Comparison of ENCODE assay signal across 25 cellular contexts in genomic region chr5:10218658-10219057, GRCh38.
"Had no signal": no experiment of that assay in that cellular context is flagged by ENCODE, and none has a peak within 500 bp of the region (broad histone marks: within the 10 kb centered on the region; RNA-seq: fewer than 3 reads in every experiment).

No MANE protein-coding gene starts in this region.

- H3K4me1 ChIP-seq: pancreas, prostate gland, right lobe of liver, sigmoid colon, stomach, tibial nerve, upper lobe of left lung, vagina had no signal

- FAIRE-seq: pancreas, small intestine, urothelium cell line had no signal

- H3K27me3 ChIP-seq: neutrophil, pancreas, right lobe of liver, sigmoid colon, stomach, thyroid gland, tibial nerve, upper lobe of left lung, vagina had no signal

- H3K4me1 Mint-ChIP-seq: stimulated activated effector memory CD8-positive, alpha-beta T cell treated with anti-CD3 and anti-CD28 coated beads, Interleukin-12 subunit alpha, Interleukin-12 subunit beta, amount 100 ng/mL, for 72 hours; stimulated activated naive B cell treated with anti-CD40 and anti-IgM and Interleukin-4, amounts not matched to agents 10 μg/mL and 1 μg/mL and 100 μg/mL, for 72 hours had no signal

- DNase-seq: naive thymus-derived CD8-positive, alpha-beta T cell; pancreas; right cardiac atrium; right lobe of liver; sigmoid colon; small intestine; stimulated activated CD4-positive, alpha-beta T cell treated with anti-CD3 and anti-CD28 coated beads, Interleukin-15, amount 100 ng/mL, for 24 hours; stimulated activated CD4-positive, alpha-beta T cell treated with anti-CD3 and anti-CD28 coated beads, Interleukin-2, amount 100 ng/mL, for 24 hours; stimulated activated CD4-positive, alpha-beta T cell treated with anti-CD3 and anti-CD28 coated beads, Interleukin-2, amount 100 ng/mL, for 48 hours; stimulated activated CD4-positive, alpha-beta T cell treated with anti-CD3 and anti-CD28 coated beads, Interleukin-4, amount 100 ng/mL, for 24 hours; stimulated activated naive B cell treated with anti-CD40 and anti-IgM and Interleukin-4, amounts not matched to agents 10 μg/mL and 1 μg/mL and 100 μg/mL, for 72 hours; stimulated activated naive CD4-positive, alpha-beta T cell treated with Interleukin-2 at 50 U/mL for 16 hours; stomach; thyroid gland; trophoblast cell; upper lobe of left lung had no signal

- H3K4me3 Mint-ChIP-seq: naive thymus-derived CD8-positive, alpha-beta T cell; natural killer cell treated with Interleukin-12 subunit alpha and Interleukin-12 subunit beta and Interleukin-15 and Interleukin-18, amount 100 ng/mL, for 72 hours; stimulated activated effector memory CD8-positive, alpha-beta T cell treated with anti-CD3 and anti-CD28 coated beads, Interleukin-12 subunit alpha, Interleukin-12 subunit beta, amount 100 ng/mL, for 72 hours; stimulated activated naive B cell treated with anti-CD40 and anti-IgM and Interleukin-4, amounts not matched to agents 10 μg/mL and 1 μg/mL and 100 μg/mL, for 72 hours; stimulated activated naive CD8-positive, alpha-beta T cell treated with anti-CD3 and anti-CD28 coated beads, Interleukin-15, Interleukin-2, amounts not matched to agents 100 ng/mL and 50 ng/mL, for 24 hours had no signal

- H3K36me3 Mint-ChIP-seq: natural killer cell treated with Interleukin-12 subunit alpha and Interleukin-12 subunit beta and Interleukin-15 and Interleukin-18, amount 100 ng/mL, for 72 hours; stimulated activated effector memory CD8-positive, alpha-beta T cell treated with anti-CD3 and anti-CD28 coated beads, Interleukin-12 subunit alpha, Interleukin-12 subunit beta, amount 100 ng/mL, for 72 hours had no signal

- H3K27me3 Mint-ChIP-seq: naive thymus-derived CD8-positive, alpha-beta T cell; natural killer cell treated with Interleukin-12 subunit alpha and Interleukin-12 subunit beta and Interleukin-15 and Interleukin-18, amount 100 ng/mL, for 72 hours; stimulated activated naive B cell treated with anti-CD40 and anti-IgM and Interleukin-4, amounts not matched to agents 10 μg/mL and 1 μg/mL and 100 μg/mL, for 72 hours; stimulated activated naive CD8-positive, alpha-beta T cell treated with anti-CD3 and anti-CD28 coated beads, Interleukin-15, Interleukin-2, amounts not matched to agents 100 ng/mL and 50 ng/mL, for 24 hours had no signal

- H3K9me3 ChIP-seq: neutrophil, pancreas, prostate gland, right lobe of liver, sigmoid colon, stomach, thoracic aorta, thyroid gland, tibial nerve, upper lobe of left lung, vagina had no signal

- H3K9me3 Mint-ChIP-seq: natural killer cell treated with Interleukin-12 subunit alpha and Interleukin-12 subunit beta and Interleukin-15 and Interleukin-18, amount 100 ng/mL, for 72 hours; stimulated activated effector memory CD8-positive, alpha-beta T cell treated with anti-CD3 and anti-CD28 coated beads, Interleukin-12 subunit alpha, Interleukin-12 subunit beta, amount 100 ng/mL, for 72 hours; stimulated activated naive CD8-positive, alpha-beta T cell treated with anti-CD3 and anti-CD28 coated beads, Interleukin-15, Interleukin-2, amounts not matched to agents 100 ng/mL and 50 ng/mL, for 24 hours had no signal

- H3K36me3 ChIP-seq: pancreas, prostate gland, right lobe of liver, sigmoid colon, thoracic aorta, thyroid gland, upper lobe of left lung, vagina had no signal

- H3K4me3 ChIP-seq: pancreas, prostate gland, right lobe of liver, sigmoid colon, stomach, thoracic aorta, thyroid gland, tibial nerve, upper lobe of left lung, vagina had no signal

- H3K27ac ChIP-seq: neutrophil, pancreas, prostate gland, right lobe of liver, sigmoid colon, stomach, thoracic aorta, thyroid gland, tibial nerve, upper lobe of left lung, vagina had no signal

- H3K27ac Mint-ChIP-seq: natural killer cell treated with Interleukin-12 subunit alpha and Interleukin-12 subunit beta and Interleukin-15 and Interleukin-18, amount 100 ng/mL, for 72 hours; stimulated activated effector memory CD8-positive, alpha-beta T cell treated with anti-CD3 and anti-CD28 coated beads, Interleukin-12 subunit alpha, Interleukin-12 subunit beta, amount 100 ng/mL, for 72 hours; stimulated activated naive B cell treated with anti-CD40 and anti-IgM and Interleukin-4, amounts not matched to agents 10 μg/mL and 1 μg/mL and 100 μg/mL, for 72 hours; stimulated activated naive CD8-positive, alpha-beta T cell treated with anti-CD3 and anti-CD28 coated beads, Interleukin-15, Interleukin-2, amounts not matched to agents 100 ng/mL and 50 ng/mL, for 24 hours had no signal
